13 cellular contexts compared by ENCODE assay signal in genomic region chr11:134476435-134477021, GRCh38.
DNase-seq lines count a peak whose midpoint lies in the region; FAIRE-seq and TF ChIP-seq lines count a peak whose summit lies in the region.
"Had no signal": no experiment of that assay in that cellular context is flagged by ENCODE, and none has a peak within 500 bp of the region (broad histone marks: within the 10 kb centered on the region; RNA-seq: fewer than 3 reads in every experiment).

No MANE protein-coding gene starts in this region.

- H3K9me3 ChIP-seq in MG63 = no peaks in the 10 kb centered on the region
- H3K9me3 ChIP-seq: thoracic aorta had no signal

- H3K4me3 ChIP-seq in MG63 = no peak overlapping the region
- H3K4me3 ChIP-seq: thoracic aorta had no signal

- no peaks in the 10 kb centered on the region for H3K27me3 ChIP-seq in MG63

- TF ChIP-seq POLR2A in H54 (IDR thresholded peaks at IDR 0.05; ENCODE audit: low read depth, low read length) = no peak

- peak; percentile 21 for DNase-seq in activated CD4-positive, alpha-beta T cell treated with anti-CD3 and anti-CD28 coated beads for 48 hours
- DNase-seq in activated CD4-positive, alpha-beta T cell treated with anti-CD3 and anti-CD28 coated beads, Interleukin-2, amount 50 U/mL, for 4 hours = no peak
- DNase-seq in MG63 (peak; percentile 12), foreskin melanocyte (peak; percentile 35), retina (peak; percentile 60), H54 (ENCODE audit: insufficient read length, low spot score) (no peak), C1 segment of cervical spinal cord (lab: John Stamatoyannopoulos, UW) (no peak)
- no peak for DNase-seq in effector CD8-positive, alpha-beta T cell (lab: John Stamatoyannopoulos, UW)
- DNase-seq: activated naive CD8-positive, alpha-beta T cell treated with anti-CD3 and anti-CD28 coated beads for 36 hours; cerebellar nuclear complex; stimulated activated CD4-positive, alpha-beta T cell treated with anti-CD3 and anti-CD28 coated beads, Interleukin-12 subunit alpha, Interleukin-12 subunit beta, amount 100 ng/mL, for 4 hours had no signal

- FAIRE-seq in H54 (lab: Jason Lieb, UNC) = no peak
- FAIRE-seq: D721Med had no signal

- no peaks in the 10 kb centered on the region for H3K36me3 ChIP-seq in MG63
- H3K36me3 ChIP-seq: thoracic aorta had no signal

Comparison
In these comparisons a context has a peak if more than half of its experiments do, and no peak if none do; other contexts are left out.
1. DNase-seq: peak in activated CD4-positive, alpha-beta T cell treated with anti-CD3 and anti-CD28 coated beads for 48 hours (single experiment), MG63 (single experiment), foreskin melanocyte (single experiment) and retina (single experiment); none in activated CD4-positive, alpha-beta T cell treated with anti-CD3 and anti-CD28 coated beads, Interleukin-2, amount 50 U/mL, for 4 hours (0 of 2), H54 (single experiment), effector CD8-positive, alpha-beta T cell (single experiment) and C1 segment of cervical spinal cord (0 of 14).